In the genomic region with DNA sequence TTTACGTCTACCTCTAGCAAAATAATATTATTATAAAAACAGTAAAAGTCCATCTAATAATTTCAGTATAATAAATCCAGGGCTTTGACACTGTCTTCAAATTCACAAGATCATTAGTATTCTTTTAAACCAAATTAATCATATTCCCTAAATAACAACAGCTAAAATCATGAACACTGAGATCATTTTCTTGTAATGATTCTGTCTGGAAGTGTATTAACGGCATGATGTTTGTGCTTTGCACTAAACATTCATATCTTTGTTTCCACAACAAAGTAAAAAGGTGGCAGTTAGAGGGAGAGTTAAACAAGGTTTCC, we compare ENCODE assay signal across 8 cellular contexts. TPM values are rescaled to one million over a fixed set of nuclear protein-coding genes. Genes with fewer than 3 reads are reported as not detected.
DNase-seq lines count a peak whose midpoint lies in the region; ATAC-seq and TF ChIP-seq lines count a peak whose summit lies in the region.

No MANE protein-coding gene starts in this region.

- TF ChIP-seq EP300 in tibial nerve (IDR thresholded peaks at IDR 0.05), result no peak

- no peaks in the 10 kb centered on the region for H3K27me3 Mint-ChIP-seq in activated naive CD4-positive, alpha-beta T cell treated with anti-CD3 and anti-CD28 coated beads for 36 hours (ENCODE audit: low read depth)
- peaks cover 24% of the 10 kb centered on the region for H3K27me3 Mint-ChIP-seq in brain
- no peaks in the 10 kb centered on the region for H3K27me3 Mint-ChIP-seq in memory B cell

- H3K4me1 ChIP-seq in tibial nerve, result peaks cover 0 to 35% (median 21%) of the 10 kb centered on the region in 4 donors

- 34 to 40% methylated on average over 2 of the region's 2 CpGs for WGBS in tibial nerve, 2 donors

- H3K4me1 Mint-ChIP-seq in activated naive CD4-positive, alpha-beta T cell treated with anti-CD3 and anti-CD28 coated beads for 36 hours (ENCODE audit: low read depth), result peaks cover 53% of the 10 kb centered on the region
- H3K4me1 Mint-ChIP-seq in brain (peaks cover 29% of the 10 kb centered on the region), memory B cell (peaks cover 27% of the 10 kb centered on the region)

- peak overlapping the region; percentile 69 to 81 (median 75) for H3K4me3 ChIP-seq in tibial nerve

- H3K27ac ChIP-seq in tibial nerve, result peak overlapping the region; percentile 97 to 98 (median 98)

- intact Hi-C loops in activated naive CD4-positive, alpha-beta T cell treated with anti-CD3 and anti-CD28 coated beads for 36 hours (cut with micrococcal nuclease), result loop anchor here (1.0 kb wide), 2 partner anchors 13 to 18 kb away; no protein-coding TSS in a partner anchor

- H3K9me3 Mint-ChIP-seq in activated naive CD4-positive, alpha-beta T cell treated with anti-CD3 and anti-CD28 coated beads for 36 hours, result no peaks in the 10 kb centered on the region
- H3K9me3 Mint-ChIP-seq in brain (no peaks in the 10 kb centered on the region), memory B cell (no peaks in the 10 kb centered on the region)

- no peak for TF ChIP-seq POLR2A in tibial nerve (IDR thresholded peaks at IDR 0.05)

- no peaks in the 10 kb centered on the region for H3K36me3 ChIP-seq in tibial nerve

- TF ChIP-seq CTCF in brain (conservative IDR thresholded peaks at IDR 0.05) (no peak), tibial nerve (IDR thresholded peaks at IDR 0.05) (no peak), GM10266 (IDR thresholded peaks at IDR 0.05; ENCODE audit: control insufficient read depth, insufficient read depth, low read depth, missing control alignments) (no peak)

- no peak for DNase-seq in activated naive CD4-positive, alpha-beta T cell treated with anti-CD3 and anti-CD28 coated beads for 36 hours
- no peak for DNase-seq in activated naive CD4-positive, alpha-beta T cell treated with Interleukin-2 at 50 U/mL for 16 hours
- DNase-seq in memory B cell (ENCODE audit: low spot score in 2 of 2), result no peak
- no peak for DNase-seq in tibial nerve (ENCODE audit: low spot score in 2 of 2)
- DNase-seq in NCI-H524 (lab: John Stamatoyannopoulos, UW), result no peak
- DNase-seq in GM10266 (ENCODE audit: extremely low spot score), result no peak
- DNase-seq in NCI-H2196 (lab: John Stamatoyannopoulos, UW; ENCODE audit: unreplicated experiment), result no peak

- CTCF ChIA-PET in activated naive CD4-positive, alpha-beta T cell treated with anti-CD3 and anti-CD28 coated beads for 36 hours (lab: Charles Lee), result interaction anchor here (0.6 to 1.2 kb wide), 3 partner anchors 11 to 234 kb away, joined by 3 to 4 read pairs (median 4); no protein-coding TSS in a partner anchor

- no peaks in the 10 kb centered on the region for H3K9me3 ChIP-seq in tibial nerve

- H3K4me3 Mint-ChIP-seq in activated naive CD4-positive, alpha-beta T cell treated with anti-CD3 and anti-CD28 coated beads for 36 hours, result peak overlapping the region; percentile 86
- H3K4me3 Mint-ChIP-seq in brain (peak overlapping the region; percentile 81 to 91 (median 85)), memory B cell (peak overlapping the region; percentile 91)

- peak overlapping the region; percentile 97 for H3K27ac Mint-ChIP-seq in activated naive CD4-positive, alpha-beta T cell treated with anti-CD3 and anti-CD28 coated beads for 36 hours
- peak overlapping the region in 4 of 5 experiments; percentile 51 to 90 (median 71) for H3K27ac Mint-ChIP-seq in brain
- H3K27ac Mint-ChIP-seq in memory B cell, result peak overlapping the region; percentile 100

- no peak for ATAC-seq in memory B cell (ENCODE audit: low read depth)

- H3K27me3 ChIP-seq in tibial nerve, result no peaks in the 10 kb centered on the region

- peaks cover 13% of the 10 kb centered on the region for H3K36me3 Mint-ChIP-seq in activated naive CD4-positive, alpha-beta T cell treated with anti-CD3 and anti-CD28 coated beads for 36 hours (ENCODE audit: low read depth)
- no peaks in the 10 kb centered on the region for H3K36me3 Mint-ChIP-seq in brain
- peaks cover 3% of the 10 kb centered on the region for H3K36me3 Mint-ChIP-seq in memory B cell

RNA-seq across cellular contexts. Expression of a gene that starts 18.8 kb away (rescaled TPM):
- 10 to 100 TPM; 22.0 to 24.1 TPM for total RNA-seq in activated naive CD4-positive, alpha-beta T cell treated with anti-CD3 and anti-CD28 coated beads for 36 hours
- 4.7 TPM for polyA plus RNA-seq in brain (ENCODE audit: insufficient read depth, low read depth, low replicate concordance)
- 10 to 100 TPM; 15.9 to 24.0 (median 19.9) TPM for total RNA-seq in tibial nerve
